1 cellular context compared by ENCODE assay signal in genomic region chr7:18151419-18151818, GRCh38.
TF ChIP-seq lines count a peak whose summit lies in the region.

No MANE protein-coding gene starts in this region.

TF ChIP-seq in HEK293T, 16 proteins besides CTCF, POLR2A, EP300 and RAD21 (continued from another document):
- no peak for TF ChIP-seq L3MBTL2 (conservative IDR thresholded peaks at IDR 0.05)
- TF ChIP-seq ZNF384 (IDR thresholded peaks at IDR 0.05) = no peak
- no peak for TF ChIP-seq ELF4 (IDR thresholded peaks at IDR 0.05)
- TF ChIP-seq FOXM1 (IDR thresholded peaks at IDR 0.05; ENCODE audit: borderline replicate concordance) = no peak
- TF ChIP-seq FOXA1 (IDR thresholded peaks at IDR 0.05) = no peak
- no peak for TF ChIP-seq ARNT (IDR thresholded peaks at IDR 0.05)
- TF ChIP-seq FOXK2 (IDR thresholded peaks at IDR 0.05) = no peak
